In genomic region chr13:27789495-27790303, GRCh38 we compare ENCODE assay signal across 11 cellular contexts. TPM values are rescaled to one million over a fixed set of nuclear protein-coding genes. Genes with fewer than 3 reads are reported as not detected.
A peak's percentile ranks its signal among the peaks of the same experiment; 100 is the strongest.
DNase-seq lines count a peak whose midpoint lies in the region; ATAC-seq and TF ChIP-seq lines count a peak whose summit lies in the region.
"Had no signal": no experiment of that assay in that cellular context is flagged by ENCODE, and none has a peak within 500 bp of the region (broad histone marks: within the 10 kb centered on the region; RNA-seq: fewer than 3 reads in every experiment).

No MANE protein-coding gene starts in this region.

- no peak overlapping the region for H2AFZ ChIP-seq in GM23338

- no peaks in the 10 kb centered on the region for H3K36me3 ChIP-seq in CD4-positive, CD25-positive, alpha-beta regulatory T cell (ENCODE audit: control insufficient read depth, insufficient read depth, low read length)
- H3K36me3 ChIP-seq in GM23338 (ENCODE audit: insufficient read depth) (no peaks in the 10 kb centered on the region), lower lobe of right lung (no peaks in the 10 kb centered on the region)

- peaks cover 0 to 18% (median 4%) of the 10 kb centered on the region in 7 donors for H3K9me3 Mint-ChIP-seq in CD4-positive, CD25-positive, alpha-beta regulatory T cell
- no peaks in the 10 kb centered on the region; the same call in 1 of the 3 replicates for H3K9me3 Mint-ChIP-seq in GM23338

- H3K4me3 Mint-ChIP-seq in CD4-positive, CD25-positive, alpha-beta regulatory T cell: peak overlapping the region; percentile 67 to 87 (median 80)
- peak overlapping the region; percentile 51 for H3K4me3 Mint-ChIP-seq in GM23338

- TF ChIP-seq CTCF in GM23338 (conservative IDR thresholded peaks at IDR 0.05; ENCODE audit: low read depth in 2 of 2) (no peak), lower lobe of right lung (IDR thresholded peaks at IDR 0.05) (no peak)

- no peaks in the 10 kb centered on the region for H3K36me3 Mint-ChIP-seq in CD4-positive, CD25-positive, alpha-beta regulatory T cell
- H3K36me3 Mint-ChIP-seq in GM23338 (ENCODE audit: low read depth): peaks cover 3% of the 10 kb centered on the region; the same call in 1 of the 3 replicates

- peaks cover 13% of the 10 kb centered on the region for H3F3A ChIP-seq in GM23338 (replicated peaks; ENCODE audit: low read depth)

- H3K9me3 ChIP-seq in CD4-positive, CD25-positive, alpha-beta regulatory T cell (ENCODE audit: control insufficient read depth in 2 of 2, low read length in 2 of 2): peaks cover 0 to 5% of the 10 kb centered on the region in 2 experiments
- no peaks in the 10 kb centered on the region for H3K9me3 ChIP-seq in lower lobe of right lung

- peaks cover 72% of the 10 kb centered on the region for H3K27me3 Mint-ChIP-seq in CD4-positive, CD25-positive, alpha-beta regulatory T cell
- peaks cover 80% of the 10 kb centered on the region for H3K27me3 Mint-ChIP-seq in GM23338 (ENCODE audit: insufficient read depth, low read depth, poor library complexity)

- H4K20me1 ChIP-seq in GM23338 (replicated peaks; ENCODE audit: insufficient read depth): peaks cover 15% of the 10 kb centered on the region

- peak overlapping the region; percentile 69 for H3K4me3 ChIP-seq in CD4-positive, CD25-positive, alpha-beta regulatory T cell (ENCODE audit: low read depth, low read length)
- H3K4me3 ChIP-seq in GM23338 (peak overlapping the region; percentile 47), lower lobe of right lung (peak overlapping the region; percentile 43)

- H3K27me3 ChIP-seq in CD4-positive, CD25-positive, alpha-beta regulatory T cell (ENCODE audit: control insufficient read depth, insufficient read depth, low read length): peaks cover 41% of the 10 kb centered on the region
- H3K27me3 ChIP-seq in GM23338 (ENCODE audit: insufficient read depth) (peaks cover 100% of the 10 kb centered on the region), lower lobe of right lung (ENCODE audit: low read depth) (peaks cover 78% of the 10 kb centered on the region)

- no peak overlapping the region for H3K27ac ChIP-seq in CD4-positive, CD25-positive, alpha-beta regulatory T cell (ENCODE audit: insufficient read depth, low read length, poor library complexity, severe bottlenecking)
- H3K27ac ChIP-seq in GM23338 (ENCODE audit: low read depth): no peak overlapping the region
- H3K27ac ChIP-seq in lower lobe of right lung: no peak overlapping the region

- peak overlapping the region; percentile 78 for H3K4me2 ChIP-seq in GM23338

- no peaks in the 10 kb centered on the region for H3K9me2 ChIP-seq in GM23338 (ENCODE audit: insufficient read depth)

- peak overlapping the region in 1 of 3 donors; percentile 51 for H3K27ac Mint-ChIP-seq in CD4-positive, CD25-positive, alpha-beta regulatory T cell
- no peak overlapping the region for H3K27ac Mint-ChIP-seq in GM23338
- H3K27ac Mint-ChIP-seq: nephron had no signal

- peak in 1 of 3 donors; percentile 20 for DNase-seq in CD4-positive, CD25-positive, alpha-beta regulatory T cell
- DNase-seq in GM23338 (ENCODE audit: low spot score) (peak; percentile 65), activated gamma-delta T cell (lab: John Stamatoyannopoulos, UW) (peak; percentile 20), lower lobe of right lung (no peak), NCI-H2227 (lab: John Stamatoyannopoulos, UW; ENCODE audit: unreplicated experiment) (no peak), NCI-H2196 treated with DMSO at 0.1 percent for 48 hours (lab: John Stamatoyannopoulos, UW; ENCODE audit: unreplicated experiment) (no peak), RKO (ENCODE audit: low spot score) (no peak)

- no peaks in the 10 kb centered on the region for H3K79me2 ChIP-seq in GM23338 (replicated peaks; ENCODE audit: insufficient read depth)

- intact Hi-C loops in lower lobe of right lung (cut with DNase I): no loop called here

- peak; percentile 11 to 25 for ATAC-seq in CD4-positive, CD25-positive, alpha-beta regulatory T cell (ENCODE audit: low read depth in 2 of 2)
- peak; percentile 6 for ATAC-seq in GM23338
- no peak for ATAC-seq in lower lobe of right lung
- ATAC-seq in HG03342 (IDR thresholded peaks at IDR 0.05; ENCODE audit: unreplicated experiment): no peak

- peaks cover 35% of the 10 kb centered on the region for H3K4me1 ChIP-seq in CD4-positive, CD25-positive, alpha-beta regulatory T cell (ENCODE audit: control insufficient read depth, insufficient read depth, low read length, poor library complexity, severe bottlenecking)
- H3K4me1 ChIP-seq in GM23338 (ENCODE audit: insufficient read depth) (peaks cover 36% of the 10 kb centered on the region), lower lobe of right lung (peaks cover 36% of the 10 kb centered on the region)

- H3K4me1 Mint-ChIP-seq in CD4-positive, CD25-positive, alpha-beta regulatory T cell: peaks cover 14 to 40% (median 21%) of the 10 kb centered on the region in 4 donors
- peaks cover 41% of the 10 kb centered on the region for H3K4me1 Mint-ChIP-seq in GM23338

TF ChIP-seq in GM23338, 12 proteins besides CTCF, POLR2A, EP300 and RAD21:
- TF ChIP-seq EZH2 (IDR thresholded peaks at IDR 0.05; ENCODE audit: low read depth, unreplicated experiment): peak; percentile 97
- peak; percentile 83 for TF ChIP-seq EZH2phosphoT487 (IDR thresholded peaks at IDR 0.05; ENCODE audit: unreplicated experiment)
- TF ChIP-seq STAT1 (IDR thresholded peaks at IDR 0.05; ENCODE audit: unreplicated experiment): no peak
TF ChIP-seq in GM23338: peak in this region for 2.

RNA-seq across cellular contexts. Expression of gene GSX1, which starts 2.6 kb away (rescaled TPM):
- total RNA-seq in CD4-positive, CD25-positive, alpha-beta regulatory T cell: not detected
- polyA plus RNA-seq in CD4-positive, CD25-positive, alpha-beta regulatory T cell: not detected
- total RNA-seq in GM23338 (2014; rRNA removed; shearing (Covaris generic)): not detected in 2 replicates
- not detected in 2 replicates for polyA plus RNA-seq in GM23338 (2016; fragmentation: Nextera tagmentation; extraction: Ambion mirVana)
- not detected for total RNA-seq in lower lobe of right lung
- total RNA-seq: glomerular endothelial cell, LHCN-M2 had no signal

Comparison
In these comparisons a context has a peak if more than half of its experiments do, and no peak if none do; other contexts are left out.
1. ATAC-seq: peak in CD4-positive, CD25-positive, alpha-beta regulatory T cell (2 of 2) and GM23338 (single experiment); none in lower lobe of right lung (0 of 2) and HG03342 (single experiment).
2. DNase-seq: peak in GM23338 (single experiment) and activated gamma-delta T cell (single experiment); none in lower lobe of right lung (single experiment), NCI-H2227 (single experiment), NCI-H2196 treated with DMSO at 0.1 percent for 48 hours (single experiment) and RKO (single experiment).
3. Peak in every context shown above with its lines, with median percentiles within 50 percentile points of each other: H3K4me3 ChIP-seq.